ENCODE assay signal across 1 cellular context in genomic region chr3:44902628-44903027, GRCh38.
TF ChIP-seq lines count a peak whose summit lies in the region.

No MANE protein-coding gene starts in this region.

TF ChIP-seq in GM23338, 12 proteins besides CTCF, POLR2A, EP300 and RAD21 (continued from another document):
- TF ChIP-seq, protein P1, sequence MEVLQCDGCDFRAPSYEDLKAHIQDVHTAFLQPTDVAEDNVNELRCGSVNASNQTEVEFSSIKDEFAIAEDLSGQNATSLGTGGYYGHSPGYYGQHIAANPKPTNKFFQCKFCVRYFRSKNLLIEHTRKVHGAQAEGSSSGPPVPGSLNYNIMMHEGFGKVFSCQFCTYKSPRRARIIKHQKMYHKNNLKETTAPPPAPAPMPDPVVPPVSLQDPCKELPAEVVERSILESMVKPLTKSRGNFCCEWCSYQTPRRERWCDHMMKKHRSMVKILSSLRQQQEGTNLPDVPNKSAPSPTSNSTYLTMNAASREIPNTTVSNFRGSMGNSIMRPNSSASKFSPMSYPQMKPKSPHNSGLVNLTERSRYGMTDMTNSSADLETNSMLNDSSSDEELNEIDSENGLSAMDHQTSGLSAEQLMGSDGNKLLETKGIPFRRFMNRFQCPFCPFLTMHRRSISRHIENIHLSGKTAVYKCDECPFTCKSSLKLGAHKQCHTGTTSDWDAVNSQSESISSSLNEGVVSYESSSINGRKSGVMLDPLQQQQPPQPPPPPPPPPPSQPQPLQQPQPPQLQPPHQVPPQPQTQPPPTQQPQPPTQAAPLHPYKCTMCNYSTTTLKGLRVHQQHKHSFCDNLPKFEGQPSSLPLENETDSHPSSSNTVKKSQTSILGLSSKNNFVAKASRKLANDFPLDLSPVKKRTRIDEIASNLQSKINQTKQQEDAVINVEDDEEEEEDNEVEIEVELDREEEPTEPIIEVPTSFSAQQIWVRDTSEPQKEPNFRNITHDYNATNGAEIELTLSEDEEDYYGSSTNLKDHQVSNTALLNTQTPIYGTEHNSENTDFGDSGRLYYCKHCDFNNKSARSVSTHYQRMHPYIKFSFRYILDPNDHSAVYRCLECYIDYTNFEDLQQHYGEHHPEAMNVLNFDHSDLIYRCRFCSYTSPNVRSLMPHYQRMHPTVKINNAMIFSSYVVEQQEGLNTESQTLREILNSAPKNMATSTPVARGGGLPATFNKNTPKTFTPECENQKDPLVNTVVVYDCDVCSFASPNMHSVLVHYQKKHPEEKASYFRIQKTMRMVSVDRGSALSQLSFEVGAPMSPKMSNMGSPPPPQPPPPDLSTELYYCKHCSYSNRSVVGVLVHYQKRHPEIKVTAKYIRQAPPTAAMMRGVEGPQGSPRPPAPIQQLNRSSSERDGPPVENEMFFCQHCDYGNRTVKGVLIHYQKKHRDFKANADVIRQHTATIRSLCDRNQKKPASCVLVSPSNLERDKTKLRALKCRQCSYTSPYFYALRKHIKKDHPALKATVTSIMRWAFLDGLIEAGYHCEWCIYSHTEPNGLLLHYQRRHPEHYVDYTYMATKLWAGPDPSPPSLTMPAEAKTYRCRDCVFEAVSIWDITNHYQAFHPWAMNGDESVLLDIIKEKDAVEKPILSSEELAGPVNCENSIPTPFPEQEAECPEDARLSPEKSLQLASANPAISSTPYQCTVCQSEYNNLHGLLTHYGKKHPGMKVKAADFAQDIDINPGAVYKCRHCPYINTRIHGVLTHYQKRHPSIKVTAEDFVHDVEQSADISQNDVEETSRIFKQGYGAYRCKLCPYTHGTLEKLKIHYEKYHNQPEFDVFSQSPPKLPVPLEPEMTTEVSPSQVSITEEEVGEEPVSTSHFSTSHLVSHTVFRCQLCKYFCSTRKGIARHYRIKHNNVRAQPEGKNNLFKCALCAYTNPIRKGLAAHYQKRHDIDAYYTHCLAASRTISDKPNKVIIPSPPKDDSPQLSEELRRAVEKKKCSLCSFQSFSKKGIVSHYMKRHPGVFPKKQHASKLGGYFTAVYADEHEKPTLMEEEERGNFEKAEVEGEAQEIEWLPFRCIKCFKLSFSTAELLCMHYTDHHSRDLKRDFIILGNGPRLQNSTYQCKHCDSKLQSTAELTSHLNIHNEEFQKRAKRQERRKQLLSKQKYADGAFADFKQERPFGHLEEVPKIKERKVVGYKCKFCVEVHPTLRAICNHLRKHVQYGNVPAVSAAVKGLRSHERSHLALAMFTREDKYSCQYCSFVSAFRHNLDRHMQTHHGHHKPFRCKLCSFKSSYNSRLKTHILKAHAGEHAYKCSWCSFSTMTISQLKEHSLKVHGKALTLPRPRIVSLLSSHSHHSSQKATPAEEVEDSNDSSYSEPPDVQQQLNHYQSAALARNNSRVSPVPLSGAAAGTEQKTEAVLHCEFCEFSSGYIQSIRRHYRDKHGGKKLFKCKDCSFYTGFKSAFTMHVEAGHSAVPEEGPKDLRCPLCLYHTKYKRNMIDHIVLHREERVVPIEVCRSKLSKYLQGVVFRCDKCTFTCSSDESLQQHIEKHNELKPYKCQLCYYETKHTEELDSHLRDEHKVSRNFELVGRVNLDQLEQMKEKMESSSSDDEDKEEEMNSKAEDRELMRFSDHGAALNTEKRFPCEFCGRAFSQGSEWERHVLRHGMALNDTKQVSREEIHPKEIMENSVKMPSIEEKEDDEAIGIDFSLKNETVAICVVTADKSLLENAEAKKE (CRISPR knock-in tag; IDR thresholded peaks at IDR 0.05), result no peak
- TF ChIP-seq EZH2 (IDR thresholded peaks at IDR 0.05; ENCODE audit: low read depth, unreplicated experiment), result no peak
